In genomic region chr2:217810275-217810674, GRCh38 we compare ENCODE assay signal across 25 cellular contexts.
DNase-seq lines count a peak whose midpoint lies in the region; ATAC-seq and TF ChIP-seq lines count a peak whose summit lies in the region.
"Had no signal": no experiment of that assay in that cellular context is flagged by ENCODE, and none has a peak within 500 bp of the region (broad histone marks: within the 10 kb centered on the region; RNA-seq: fewer than 3 reads in every experiment).

No MANE protein-coding gene starts in this region.

- peaks cover 6 to 94% (median 89%) of the 10 kb centered on the region in 9 donors for H3K36me3 ChIP-seq in heart left ventricle
- peaks cover 12 to 91% of the 10 kb centered on the region in 2 donors for H3K36me3 ChIP-seq in psoas muscle (ENCODE audit: insufficient read depth in 1 of 2, low read depth in 1 of 2)
- H3K36me3 ChIP-seq in gastrocnemius medialis, result peaks cover 3 to 88% of the 10 kb centered on the region in 2 donors
- peaks cover 6 to 92% (median 14%) of the 10 kb centered on the region in 3 donors for H3K36me3 ChIP-seq in tibial nerve

- H3K4me1 ChIP-seq in heart left ventricle (peaks cover 3 to 88% (median 56%) of the 10 kb centered on the region in 12 donors), psoas muscle (peaks cover 56% of the 10 kb centered on the region), gastrocnemius medialis (peaks cover 48 to 87% of the 10 kb centered on the region in 2 donors), tibial nerve (peaks cover 0 to 61% (median 4%) of the 10 kb centered on the region in 4 donors)
- H3K4me1 ChIP-seq: A549, BE2C had no signal

- in situ Hi-C loops in gastrocnemius medialis (cut with MboI; ENCODE audit: low sequenced_read_pairs in 4 of 4), result no loop called here

- ATAC-seq in heart left ventricle (peak in 3 of 4 donors; percentile 19 to 55 (median 25)), Right ventricle myocardium superior (ENCODE audit: poor library complexity) (no peak), psoas muscle (no peak), gastrocnemius medialis (no peak)
- ATAC-seq: A549 had no signal

- H3K27ac ChIP-seq in heart left ventricle (no peak overlapping the region), psoas muscle (peak overlapping the region; percentile 50), gastrocnemius medialis (peak overlapping the region in 3 of 4 donors; percentile 69 to 99 (median 99)), tibial nerve (no peak overlapping the region)
- H3K27ac ChIP-seq: 22Rv1, A549, BLaER1 had no signal

- H3K27me3 ChIP-seq in heart left ventricle, result no peaks in the 10 kb centered on the region
- no peaks in the 10 kb centered on the region for H3K27me3 ChIP-seq in psoas muscle (ENCODE audit: insufficient read depth in 3 of 3, low read length in 2 of 3)
- H3K27me3 ChIP-seq in gastrocnemius medialis, result no peaks in the 10 kb centered on the region
- H3K27me3 ChIP-seq in tibial nerve, result no peaks in the 10 kb centered on the region
- H3K27me3 ChIP-seq: BE2C, BLaER1 had no signal

- 64 to 84% (median 72%) methylated on average over 7 of the region's 7 CpGs for WGBS in heart left ventricle, 4 donors
- 55 to 74% (median 67%) methylated on average over 7 of the region's 7 CpGs for WGBS in psoas muscle, 3 donors
- 82 to 87% methylated on average over 7 of the region's 7 CpGs for WGBS in tibial nerve, 2 donors

- H3K9me3 ChIP-seq in heart left ventricle (no peaks in the 10 kb centered on the region), psoas muscle (no peaks in the 10 kb centered on the region), gastrocnemius medialis (no peaks in the 10 kb centered on the region), tibial nerve (no peaks in the 10 kb centered on the region)
- H3K9me3 ChIP-seq: A549, BE2C, BLaER1 had no signal

- intact Hi-C loops in heart left ventricle (cut with DNase I), result loop anchor here in 1 of 10 donors (1.0 kb wide), 1 partner anchor 15 kb away; no protein-coding TSS in a partner anchor
- intact Hi-C loops in Right ventricle myocardium superior (cut with DNase I), result no loop called here
- intact Hi-C loops in psoas muscle (cut with DNase I), result no loop called here
- intact Hi-C loops in gastrocnemius medialis (cut with DNase I; ENCODE audit: low total_unique reads), result no loop called here

- DNase-seq in heart left ventricle (peak in 1 of 5 donors; percentile 34), Right ventricle myocardium superior (no peak), medulla oblongata (ENCODE audit: extremely low spot score) (peak; percentile 27), psoas muscle (no peak), gastrocnemius medialis (no peak), tibial nerve (ENCODE audit: low spot score in 2 of 2) (no peak), GF-D8 (lab: John Stamatoyannopoulos, UW) (no peak)
- no peak for DNase-seq in central memory CD4-positive, alpha-beta T cell
- DNase-seq: AML-193; BE2C; C1 segment of cervical spinal cord; CD4-positive, alpha-beta memory T cell; CD4-positive, CD25-positive, alpha-beta regulatory T cell; CD8-positive, alpha-beta memory T cell; COR-L47; DMS 273 treated with DMSO at 0.1 percent for 48 hours; DMS153; DMS53; DMS79; DND-41; EL; GDM1 had no signal

- no peak for TF ChIP-seq EP300 in tibial nerve (IDR thresholded peaks at IDR 0.05)

- TF ChIP-seq CTCF in heart left ventricle (IDR thresholded peaks at IDR 0.05), result no peak
- TF ChIP-seq CTCF in psoas muscle (IDR thresholded peaks at IDR 0.05), result no peak
- no peak for TF ChIP-seq CTCF in gastrocnemius medialis (IDR thresholded peaks at IDR 0.05 in 4 of 5, conservative IDR thresholded peaks at IDR 0.05 in 1 of 5)
- TF ChIP-seq CTCF in tibial nerve (IDR thresholded peaks at IDR 0.05), result no peak

- H3K4me3 ChIP-seq in heart left ventricle (no peak overlapping the region), psoas muscle (no peak overlapping the region), gastrocnemius medialis (no peak overlapping the region), tibial nerve (no peak overlapping the region)
- H3K4me3 ChIP-seq: A549, BLaER1 had no signal

- TF ChIP-seq POLR2A in heart left ventricle (IDR thresholded peaks at IDR 0.05) (no peak), gastrocnemius medialis (IDR thresholded peaks at IDR 0.05) (no peak), tibial nerve (IDR thresholded peaks at IDR 0.05) (no peak)

Comparison
In these comparisons a context has a peak if more than half of its experiments do, and no peak if none do; other contexts are left out.
1. ATAC-seq: peak in heart left ventricle (3 of 4); none in Right ventricle myocardium superior (single experiment), psoas muscle (0 of 4) and gastrocnemius medialis (0 of 2).
2. H3K27ac ChIP-seq: peak in psoas muscle (single experiment) and gastrocnemius medialis (3 of 4); none in heart left ventricle (0 of 12) and tibial nerve (0 of 4).